ENCODE assay signal across 22 cellular contexts in the genomic region with DNA sequence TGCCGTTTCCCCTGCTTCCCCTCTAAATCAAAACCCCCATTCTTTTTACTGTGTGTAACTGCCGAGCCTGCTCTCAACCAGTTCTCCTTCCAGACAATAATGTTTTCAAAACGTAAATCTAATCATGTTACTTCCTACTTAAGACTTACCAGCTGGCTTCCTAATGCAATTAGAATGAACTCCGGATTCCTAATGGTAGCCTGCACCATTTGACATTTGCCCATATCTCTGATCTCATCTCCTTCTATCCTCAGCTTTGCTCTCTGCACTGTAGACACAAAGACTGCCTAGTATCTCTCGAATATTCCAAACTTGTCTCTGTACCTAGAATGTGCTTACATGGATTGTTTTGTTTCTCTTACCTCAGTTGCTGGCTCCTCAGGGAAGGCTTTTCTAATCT.
"Had no signal": no experiment of that assay in that cellular context is flagged by ENCODE, and none has a peak within 500 bp of the region (broad histone marks: within the 10 kb centered on the region; RNA-seq: fewer than 3 reads in every experiment).

No MANE protein-coding gene starts in this region.

- H3K27ac ChIP-seq: ascending aorta, brain microvascular endothelial cell, colonic mucosa, gastroesophageal sphincter, heart left ventricle, parathyroid adenoma, right lobe of liver, testis, uterus had no signal

- FAIRE-seq: islet of Langerhans had no signal

- H3K27me3 ChIP-seq: ascending aorta, brain microvascular endothelial cell, colonic mucosa, gastroesophageal sphincter, heart left ventricle, right lobe of liver, testis, uterus had no signal

- DNase-seq: activated CD4-positive, alpha-beta memory T cell treated with anti-CD3 and anti-CD28 coated beads, Interleukin-2, amount 10 ng/mL, durations not matched to agents 7 days and 5 days; activated CD4-positive, alpha-beta T cell treated with anti-CD3 and anti-CD28 coated beads for 48 hours; activated CD4-positive, CD25-positive, alpha-beta regulatory T cell; activated gamma-delta T cell treated with Interleukin-2 at 50 U/mL for 16 hours; brain microvascular endothelial cell; central memory CD4-positive, alpha-beta T cell; colonic mucosa; endodermal cell; heart left ventricle; left cardiac atrium; nephron progenitor cell; right lobe of liver; stimulated activated CD4-positive, alpha-beta T cell treated with anti-CD3 and anti-CD28 coated beads, Interleukin-1b, Interleukin-23, amount 100 ng/mL, for 48 hours; stimulated activated naive CD8-positive, alpha-beta T cell treated with anti-CD3 and anti-CD28 coated beads, Interleukin-15, amount 100 ng/mL, for 72 hours; T-helper 17 cell; testis; trophoblast cell; uterus had no signal

- ATAC-seq: gastroesophageal sphincter; heart left ventricle; left cardiac atrium; right lobe of liver; stimulated activated naive CD8-positive, alpha-beta T cell treated with anti-CD3 and anti-CD28 coated beads, Interleukin-15, amount 100 ng/mL, for 72 hours; T-helper 17 cell had no signal
